9 cellular contexts compared by ENCODE assay signal in the genomic region with DNA sequence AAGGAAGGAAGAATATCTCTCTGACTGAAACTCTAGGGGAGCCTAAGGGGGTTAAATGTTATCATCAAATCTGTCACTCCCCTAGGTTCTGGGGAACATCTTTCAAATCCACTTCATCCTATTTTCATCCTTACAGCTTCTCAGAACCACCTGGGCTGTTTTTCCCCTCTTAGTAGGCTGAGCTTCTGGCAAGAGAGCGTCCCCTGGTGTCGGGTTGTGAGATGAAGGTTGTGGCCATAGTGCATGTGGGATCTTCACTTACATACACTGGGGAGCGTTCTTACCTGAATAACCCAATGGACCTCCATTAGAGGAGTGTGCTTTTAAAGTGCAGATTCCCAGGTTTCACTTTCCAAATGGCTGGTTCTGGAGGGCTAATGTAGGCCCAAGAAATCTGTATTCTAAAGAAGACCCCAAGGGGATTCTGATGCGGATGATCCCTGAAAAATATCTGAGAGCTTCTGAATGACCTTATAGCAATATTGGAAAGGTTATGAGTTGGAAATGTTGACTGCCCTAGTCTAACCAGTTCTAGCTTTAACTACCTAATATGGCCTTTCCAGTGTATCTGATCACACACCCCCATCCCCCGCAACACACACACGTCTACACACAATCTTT.
DNase-seq lines count a peak whose midpoint lies in the region; ATAC-seq, FAIRE-seq and TF ChIP-seq lines count a peak whose summit lies in the region.
"Had no signal": no experiment of that assay in that cellular context is flagged by ENCODE, and none has a peak within 500 bp of the region (broad histone marks: within the 10 kb centered on the region; RNA-seq: fewer than 3 reads in every experiment).

No MANE protein-coding gene starts in this region.

- H3K4me1 Mint-ChIP-seq in natural killer cell (no peaks in the 10 kb centered on the region), nephron (no peaks in the 10 kb centered on the region)
- no peaks in the 10 kb centered on the region for H3K4me1 Mint-ChIP-seq in natural killer cell treated with Interleukin-12 subunit alpha and Interleukin-12 subunit beta and Interleukin-15 and Interleukin-18, amount 100 ng/mL, for 72 hours (ENCODE audit: low read depth in 2 of 2)

- no peak for FAIRE-seq in GM19239 (lab: Jason Lieb, UNC)
- FAIRE-seq: endometrium had no signal

- no peak overlapping the region for H3K27ac Mint-ChIP-seq in natural killer cell
- no peak overlapping the region for H3K27ac Mint-ChIP-seq in natural killer cell treated with Interleukin-12 subunit alpha and Interleukin-12 subunit beta and Interleukin-15 and Interleukin-18, amount 100 ng/mL, for 72 hours
- H3K27ac Mint-ChIP-seq in nephron = no peak overlapping the region

- H3K36me3 Mint-ChIP-seq in natural killer cell (no peaks in the 10 kb centered on the region), nephron (ENCODE audit: low read depth) (no peaks in the 10 kb centered on the region)
- no peaks in the 10 kb centered on the region for H3K36me3 Mint-ChIP-seq in natural killer cell treated with Interleukin-12 subunit alpha and Interleukin-12 subunit beta and Interleukin-15 and Interleukin-18, amount 100 ng/mL, for 72 hours

- H3K36me3 ChIP-seq in breast epithelium = no peaks in the 10 kb centered on the region

- H3K9me3 Mint-ChIP-seq in natural killer cell (no peaks in the 10 kb centered on the region), nephron (no peaks in the 10 kb centered on the region)
- no peaks in the 10 kb centered on the region for H3K9me3 Mint-ChIP-seq in natural killer cell treated with Interleukin-12 subunit alpha and Interleukin-12 subunit beta and Interleukin-15 and Interleukin-18, amount 100 ng/mL, for 72 hours

- no peaks in the 10 kb centered on the region for H3K4me1 ChIP-seq in breast epithelium

- TF ChIP-seq POLR2A in breast epithelium (IDR thresholded peaks at IDR 0.05) = no peak

- H3K4me3 ChIP-seq in breast epithelium (no peak overlapping the region), dorsolateral prefrontal cortex (no peak overlapping the region)

- intact Hi-C loops in natural killer cell (cut with micrococcal nuclease) = loop anchor here (1.0 to 2.0 kb wide), 3 partner anchors 119 to 885 kb away; no protein-coding TSS in a partner anchor
- intact Hi-C loops in breast epithelium (cut with DNase I; ENCODE audit: low total_unique reads) = no loop called here
- intact Hi-C loops in dorsolateral prefrontal cortex (cut with DNase I) = no loop called here

- peak; percentile 24 for DNase-seq in natural killer cell
- DNase-seq in natural killer cell treated with Interleukin-12 subunit alpha and Interleukin-12 subunit beta and Interleukin-15 and Interleukin-18, amount 100 ng/mL, for 72 hours (ENCODE audit: low spot score) = no peak
- peak in 4 of 5 experiments; percentile 7 to 75 (median 46) for DNase-seq in T-helper 2 cell
- DNase-seq in breast epithelium (ENCODE audit: low spot score in 2 of 2) = no peak
- DNase-seq in NCI-H345 (lab: John Stamatoyannopoulos, UW) = no peak
- no peak for DNase-seq in GM19239 (ENCODE audit: insufficient read length, low spot score)
- no peak for DNase-seq in dorsolateral prefrontal cortex

- no peaks in the 10 kb centered on the region for H3K27me3 ChIP-seq in breast epithelium
- H3K27me3 ChIP-seq in dorsolateral prefrontal cortex = no peaks in the 10 kb centered on the region

- H3K27ac ChIP-seq in breast epithelium = no peak overlapping the region
- no peak overlapping the region for H3K27ac ChIP-seq in dorsolateral prefrontal cortex

- H3K4me3 Mint-ChIP-seq in natural killer cell (no peak overlapping the region), nephron (no peak overlapping the region)
- H3K4me3 Mint-ChIP-seq in natural killer cell treated with Interleukin-12 subunit alpha and Interleukin-12 subunit beta and Interleukin-15 and Interleukin-18, amount 100 ng/mL, for 72 hours = no peak overlapping the region

- ATAC-seq in natural killer cell = peak in 1 of 3 donors; percentile 40
- no peak for ATAC-seq in natural killer cell treated with Interleukin-12 subunit alpha and Interleukin-12 subunit beta and Interleukin-15 and Interleukin-18, amount 100 ng/mL, for 72 hours

- H3K27me3 Mint-ChIP-seq in natural killer cell (ENCODE audit: low read depth in 2 of 2) = peaks cover 0 to 4% of the 10 kb centered on the region in 2 donors
- peaks cover 0 to 3% of the 10 kb centered on the region in 2 donors for H3K27me3 Mint-ChIP-seq in natural killer cell treated with Interleukin-12 subunit alpha and Interleukin-12 subunit beta and Interleukin-15 and Interleukin-18, amount 100 ng/mL, for 72 hours
- H3K27me3 Mint-ChIP-seq in nephron (ENCODE audit: low read depth) = no peaks in the 10 kb centered on the region

- TF ChIP-seq CTCF in natural killer cell (IDR thresholded peaks at IDR 0.05) (peak; percentile 53), breast epithelium (IDR thresholded peaks at IDR 0.05) (peak in 2 of 3 donors; percentile 41 to 45), nephron (IDR thresholded peaks at IDR 0.05; ENCODE audit: unreplicated experiment in 3 of 3) (peak; percentile 45 to 59 (median 57)), dorsolateral prefrontal cortex (IDR thresholded peaks at IDR 0.05 in 54 of 56, conservative IDR thresholded peaks at IDR 0.05 in 2 of 56; ENCODE audit: low read depth in 1 of 56, partially characterized antibody in 56 of 56) (peak in 10 of 56 donors; percentile 7 to 32 (median 14))

- H3K9me3 ChIP-seq in breast epithelium = no peaks in the 10 kb centered on the region

Comparison
In these comparisons a context has a peak if more than half of its experiments do, and no peak if none do; other contexts are left out.
1. DNase-seq: peak in natural killer cell (single experiment) and T-helper 2 cell (4 of 5); none in natural killer cell treated with Interleukin-12 subunit alpha and Interleukin-12 subunit beta and Interleukin-15 and Interleukin-18, amount 100 ng/mL, for 72 hours (single experiment), breast epithelium (0 of 2), NCI-H345 (single experiment), GM19239 (single experiment) and dorsolateral prefrontal cortex (0 of 10).